14 cellular contexts compared by ENCODE assay signal in the genomic region with DNA sequence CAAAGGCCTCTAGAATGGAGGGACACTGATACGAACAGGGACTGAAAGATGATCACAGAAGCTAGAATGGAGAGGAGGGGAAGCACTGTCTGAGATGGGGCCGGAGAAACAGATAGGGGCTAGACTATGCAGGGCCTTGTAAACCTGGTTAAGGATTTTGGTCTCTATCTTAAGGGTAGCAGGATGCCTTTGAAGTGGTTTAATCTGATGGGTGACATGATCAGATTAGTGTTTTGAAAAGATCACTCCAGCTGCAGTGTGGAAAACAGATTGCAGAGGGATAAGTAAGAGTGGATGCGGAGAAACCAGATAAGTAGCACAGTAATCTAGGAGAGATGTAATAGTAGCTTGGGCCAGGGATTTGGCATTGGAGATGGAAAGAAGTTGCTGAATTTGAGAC.
DNase-seq lines count a peak whose midpoint lies in the region; ATAC-seq, FAIRE-seq and TF ChIP-seq lines count a peak whose summit lies in the region.
"Had no signal": no experiment of that assay in that cellular context is flagged by ENCODE, and none has a peak within 500 bp of the region (broad histone marks: within the 10 kb centered on the region; RNA-seq: fewer than 3 reads in every experiment).

No MANE protein-coding gene starts in this region.

- no peak overlapping the region for H3K4me3 Mint-ChIP-seq in endodermal cell
- H3K4me3 Mint-ChIP-seq: CD4-positive, alpha-beta memory T cell; H9 had no signal

- DNase-seq in H54 (ENCODE audit: insufficient read length, low spot score) (no peak), NCI-H82 (lab: John Stamatoyannopoulos, UW) (peak; percentile 99), endodermal cell (no peak), AG08395 (ENCODE audit: low spot score) (no peak), foreskin fibroblast (no peak)
- DNase-seq: CD4-positive, alpha-beta memory T cell; GM23248; H9; IMR-90 had no signal

- no peaks in the 10 kb centered on the region for H3K36me3 Mint-ChIP-seq in endodermal cell (ENCODE audit: low read depth)

- H3K9me3 ChIP-seq in endodermal cell (ENCODE audit: control insufficient read depth, low read length): no peaks in the 10 kb centered on the region

- H3K36me3 ChIP-seq in endodermal cell (ENCODE audit: control insufficient read depth, insufficient read depth, low read length): no peaks in the 10 kb centered on the region
- H3K36me3 ChIP-seq: BE2C had no signal

- no peak overlapping the region for H3K9ac ChIP-seq in endodermal cell (ENCODE audit: extremely low read depth, low read length, poor library complexity, severe bottlenecking)
- H3K9ac ChIP-seq: GM23248 had no signal

- no peak overlapping the region for H3K27ac ChIP-seq in endodermal cell (ENCODE audit: low read depth, low read length)
- H3K27ac ChIP-seq: C4-2B, GM23248 had no signal

- no peak for TF ChIP-seq CTCF in endodermal cell (conservative IDR thresholded peaks at IDR 0.05)
- TF ChIP-seq CTCF in foreskin fibroblast (IDR thresholded peaks at IDR 0.05; ENCODE audit: low read depth, low read length): no peak

- H3K27me3 Mint-ChIP-seq in endodermal cell (ENCODE audit: insufficient read depth): peaks cover 21% of the 10 kb centered on the region
- H3K27me3 Mint-ChIP-seq: CD4-positive, alpha-beta memory T cell had no signal

- H3K27ac Mint-ChIP-seq in endodermal cell: no peak overlapping the region
- H3K27ac Mint-ChIP-seq: CD4-positive, alpha-beta memory T cell; H9 had no signal

- H3K9me3 Mint-ChIP-seq in endodermal cell: no peaks in the 10 kb centered on the region
- H3K9me3 Mint-ChIP-seq: H9 had no signal

- 61 to 75% methylated on average over 2 to 3 of the region's 3 CpGs for WGBS in endodermal cell (ENCODE audit: insufficient coverage in 1 of 2, insufficient read length in 1 of 2), 2 experiments

- peak; percentile 15 for FAIRE-seq in H54 (lab: Jason Lieb, UNC)
- FAIRE-seq: A204.1 had no signal

- no peak for TF ChIP-seq POLR2A in H54 (IDR thresholded peaks at IDR 0.05; ENCODE audit: low read depth, low read length)

- peak overlapping the region; percentile 26 for H3K4me3 ChIP-seq in endodermal cell (ENCODE audit: low read length)
- H3K4me3 ChIP-seq in foreskin fibroblast (ENCODE audit: low read depth in 1 of 2, low read length in 2 of 2): no peak overlapping the region
- H3K4me3 ChIP-seq: GM23248 had no signal

- H3K4me1 Mint-ChIP-seq in endodermal cell: no peaks in the 10 kb centered on the region

- ATAC-seq in GM21515 (IDR thresholded peaks at IDR 0.05; ENCODE audit: unreplicated experiment) (no peak), GM18517 (IDR thresholded peaks at IDR 0.05; ENCODE audit: unreplicated experiment) (no peak)

- H3K27me3 ChIP-seq in endodermal cell (ENCODE audit: control insufficient read depth, insufficient read depth, low read length, poor library complexity, severe bottlenecking): peaks cover 32% of the 10 kb centered on the region
- H3K27me3 ChIP-seq: BE2C had no signal

- H3K4me1 ChIP-seq in endodermal cell (ENCODE audit: control insufficient read depth, insufficient read depth, low read length): peaks cover 8% of the 10 kb centered on the region
